Comparison of ENCODE assay signal across 16 cellular contexts in genomic region chr1:59136541-59137335, GRCh38.
A peak's percentile ranks its signal among the peaks of the same experiment; 100 is the strongest.
DNase-seq lines count a peak whose midpoint lies in the region; ATAC-seq and TF ChIP-seq lines count a peak whose summit lies in the region.
"Had no signal": no experiment of that assay in that cellular context is flagged by ENCODE, and none has a peak within 500 bp of the region (broad histone marks: within the 10 kb centered on the region; RNA-seq: fewer than 3 reads in every experiment).

No MANE protein-coding gene starts in this region.

- H3K36me3 Mint-ChIP-seq in memory B cell = no peaks in the 10 kb centered on the region

- peak overlapping the region; percentile 11 for H3K4me3 Mint-ChIP-seq in memory B cell
- H3K4me3 Mint-ChIP-seq: central memory CD8-positive, alpha-beta T cell had no signal

- no peak overlapping the region for H3K4me3 ChIP-seq in AG09309 (ENCODE audit: control insufficient read depth, low read depth, low read length)
- H3K4me3 ChIP-seq: skin epidermis, upper lobe of right lung had no signal

- DNase-seq in AG09309 (ENCODE audit: low read depth) (peak; percentile 62), LHCN-M2 (ENCODE audit: low read depth) (peak; percentile 83), amniotic epithelial cell (ENCODE audit: low read depth) (peak; percentile 85), memory B cell (ENCODE audit: low spot score in 2 of 2) (no peak), NCI-H1694 treated with DMSO at 0.1 percent for 48 hours (lab: John Stamatoyannopoulos, UW) (no peak)
- DNase-seq in effector CD8-positive, alpha-beta T cell (lab: John Stamatoyannopoulos, UW) = no peak
- DNase-seq: activated CD4-positive, alpha-beta T cell treated with anti-CD3 and anti-CD28 coated beads, Interleukin-2, amount 50 U/mL, for 48 hours; activated gamma-delta T cell treated with Interleukin-2 at 50 U/mL for 16 hours; AML-193; NCI-H1092; T-helper 1 cell; upper lobe of right lung had no signal

- no peaks in the 10 kb centered on the region for H3K9me3 Mint-ChIP-seq in memory B cell
- H3K9me3 Mint-ChIP-seq: central memory CD8-positive, alpha-beta T cell had no signal

- peaks cover 2% of the 10 kb centered on the region for H3K27me3 Mint-ChIP-seq in memory B cell
- H3K27me3 Mint-ChIP-seq: central memory CD8-positive, alpha-beta T cell had no signal

- TF ChIP-seq CTCF in AG09309 (IDR thresholded peaks at IDR 0.05; ENCODE audit: control insufficient read depth, insufficient read depth, low read depth, low read length, missing control alignments) = no peak

- no peak overlapping the region for H3K27ac Mint-ChIP-seq in memory B cell

- ATAC-seq in memory B cell (ENCODE audit: low read depth) = peak; percentile 41
- no peak for ATAC-seq in GM21360 (IDR thresholded peaks at IDR 0.05; ENCODE audit: unreplicated experiment)
- no peak for ATAC-seq in GM21526 (IDR thresholded peaks at IDR 0.05; ENCODE audit: low FRiP score, unreplicated experiment)
- ATAC-seq: upper lobe of right lung had no signal

- H3K4me1 Mint-ChIP-seq in memory B cell = peaks cover 21% of the 10 kb centered on the region
- H3K4me1 Mint-ChIP-seq: central memory CD8-positive, alpha-beta T cell had no signal

Comparison
In these comparisons a context has a peak if more than half of its experiments do, and no peak if none do; other contexts are left out.
1. DNase-seq: peak in AG09309 (single experiment), LHCN-M2 (single experiment) and amniotic epithelial cell (single experiment); none in memory B cell (0 of 2), NCI-H1694 treated with DMSO at 0.1 percent for 48 hours (single experiment) and effector CD8-positive, alpha-beta T cell (single experiment).